In genomic region chr12:71686658-71687025, GRCh38 we compare ENCODE assay signal across 8 cellular contexts. TPM values are rescaled to one million over a fixed set of nuclear protein-coding genes. Genes with fewer than 3 reads are reported as not detected.
DNase-seq lines count a peak whose midpoint lies in the region; ATAC-seq, FAIRE-seq and TF ChIP-seq lines count a peak whose summit lies in the region.

No MANE protein-coding gene starts in this region.

- no peaks in the 10 kb centered on the region for H3K9me3 Mint-ChIP-seq in activated T-helper 17 cell treated with anti-CD3 and anti-CD28 coated beads, Interleukin-2, amount 50 U/mL, for 72 hours

- peak; percentile 20 for ATAC-seq in activated T-helper 17 cell treated with anti-CD3 and anti-CD28 coated beads, Interleukin-2, amount 50 U/mL, for 72 hours (replicated peaks)

- no peak for TF ChIP-seq CTCF in cardiac muscle cell (IDR thresholded peaks at IDR 0.05; ENCODE audit: low read depth, low read length)
- TF ChIP-seq CTCF in keratinocyte (optimal IDR thresholded peaks at IDR 0.05 in 1 of 3, IDR thresholded peaks at IDR 0.05 in 1 of 3, conservative IDR thresholded peaks at IDR 0.05 in 1 of 3; ENCODE audit: extremely low read depth in 1 of 3, insufficient read depth in 2 of 3, low read length in 3 of 3), result no peak

- peak overlapping the region; percentile 63 for H3K4me3 ChIP-seq in cardiac muscle cell
- H3K4me3 ChIP-seq in keratinocyte (ENCODE audit: control insufficient read depth in 2 of 3, extremely low read depth in 1 of 3, insufficient read depth in 2 of 3, low read depth in 1 of 3, low read length in 3 of 3), result peak overlapping the region; percentile 67 to 91 (median 80)
- H3K4me3 ChIP-seq in thymus (ENCODE audit: low read length), result peak overlapping the region; percentile 82

- peaks cover 6% of the 10 kb centered on the region for H3K4me1 Mint-ChIP-seq in activated T-helper 17 cell treated with anti-CD3 and anti-CD28 coated beads, Interleukin-2, amount 50 U/mL, for 72 hours

- H3K36me3 Mint-ChIP-seq in activated T-helper 17 cell treated with anti-CD3 and anti-CD28 coated beads, Interleukin-2, amount 50 U/mL, for 72 hours (ENCODE audit: low read depth), result no peaks in the 10 kb centered on the region

- H3K27ac ChIP-seq in cardiac muscle cell, result peak overlapping the region; percentile 94
- peak overlapping the region; percentile 90 for H3K27ac ChIP-seq in keratinocyte (ENCODE audit: control insufficient read depth, insufficient read depth, low read length)
- no peak overlapping the region for H3K27ac ChIP-seq in thymus (ENCODE audit: low read depth)

- peak overlapping the region; percentile 87 for H3K9ac ChIP-seq in keratinocyte (ENCODE audit: control insufficient read depth, extremely low read depth, insufficient read depth, low read length)

- no peaks in the 10 kb centered on the region for H3K9me1 ChIP-seq in keratinocyte (ENCODE audit: control insufficient read depth, extremely low read depth, insufficient read depth, low read length)

- intact Hi-C loops in cardiac septum (cut with DNase I), result loop anchor here (1.0 to 10.0 kb wide), 3 partner anchors 22 to 158 kb away; partner anchors contain the start of genes RAB21 and THAP2

- no peaks in the 10 kb centered on the region for H3K27me3 ChIP-seq in cardiac muscle cell
- no peaks in the 10 kb centered on the region for H3K27me3 ChIP-seq in keratinocyte (ENCODE audit: control insufficient read depth, extremely low read depth, insufficient read depth, low read length)
- no peaks in the 10 kb centered on the region for H3K27me3 ChIP-seq in thymus (ENCODE audit: control insufficient read depth, insufficient read depth)

- FAIRE-seq in keratinocyte (lab: Jason Lieb, UNC), result no peak

- dilution Hi-C loops in keratinocyte (cut with MboI; ENCODE audit: extremely low pct_ligation_motif_present, low sequenced_read_pairs), result no loop called here

- H3K4me2 ChIP-seq in keratinocyte (ENCODE audit: control insufficient read depth, extremely low read depth, insufficient read depth, low read depth, low read length), result peak overlapping the region; percentile 69

- peak overlapping the region; percentile 93 for H3K4me3 Mint-ChIP-seq in activated T-helper 17 cell treated with anti-CD3 and anti-CD28 coated beads, Interleukin-2, amount 50 U/mL, for 72 hours

- no peak for DNase-seq in cardiac muscle cell (ENCODE audit: low read depth in 1 of 2, low spot score in 1 of 2)
- no peak for DNase-seq in cardiac septum (ENCODE audit: low spot score)
- no peak for DNase-seq in keratinocyte (ENCODE audit: low read depth, low spot score)
- DNase-seq in Kasumi-1 (lab: John Stamatoyannopoulos, UW), result no peak
- DNase-seq in dermis blood vessel endothelial cell, result no peak
- DNase-seq in activated CD8-positive, alpha-beta memory T cell treated with anti-CD3 and anti-CD28 coated beads, Interleukin-2, amount 50 U/mL, for 4 hours, result no peak

- no peaks in the 10 kb centered on the region for H3K9me3 ChIP-seq in cardiac muscle cell (ENCODE audit: low read depth)
- no peaks in the 10 kb centered on the region for H3K9me3 ChIP-seq in keratinocyte (ENCODE audit: control insufficient read depth, low read depth, low read length)
- H3K9me3 ChIP-seq in thymus (ENCODE audit: control insufficient read depth), result no peaks in the 10 kb centered on the region

- peak overlapping the region; percentile 93 for H2AFZ ChIP-seq in keratinocyte (ENCODE audit: control insufficient read depth, low read length)

- H4K20me1 ChIP-seq in keratinocyte (ENCODE audit: control insufficient read depth, extremely low read depth, insufficient read depth, low read length), result no peaks in the 10 kb centered on the region

- H3K27me3 Mint-ChIP-seq in activated T-helper 17 cell treated with anti-CD3 and anti-CD28 coated beads, Interleukin-2, amount 50 U/mL, for 72 hours, result no peaks in the 10 kb centered on the region

- H3K79me2 ChIP-seq in keratinocyte (ENCODE audit: control insufficient read depth, insufficient read depth, low read length), result peaks cover 2% of the 10 kb centered on the region

- peaks cover 13% of the 10 kb centered on the region for H3K4me1 ChIP-seq in cardiac muscle cell (ENCODE audit: low read depth)
- H3K4me1 ChIP-seq in keratinocyte (ENCODE audit: control insufficient read depth, extremely low read depth, insufficient read depth, low read length), result peaks cover 32% of the 10 kb centered on the region
- H3K4me1 ChIP-seq in thymus (ENCODE audit: control insufficient read depth, insufficient read depth, low read length), result peaks cover 2% of the 10 kb centered on the region

- H3K36me3 ChIP-seq in cardiac muscle cell, result no peaks in the 10 kb centered on the region
- H3K36me3 ChIP-seq in keratinocyte (ENCODE audit: control insufficient read depth in 2 of 2, extremely low read depth in 1 of 2, insufficient read depth in 2 of 2, low read length in 2 of 2), result no peaks in the 10 kb centered on the region
- no peaks in the 10 kb centered on the region for H3K36me3 ChIP-seq in thymus (ENCODE audit: control insufficient read depth, insufficient read depth)

- H3K27ac Mint-ChIP-seq in activated T-helper 17 cell treated with anti-CD3 and anti-CD28 coated beads, Interleukin-2, amount 50 U/mL, for 72 hours, result peak overlapping the region; percentile 93

- WGBS in thymus, result 19% methylated on average over 3 of the region's 3 CpGs

RNA-seq across cellular contexts. Expression of gene TMEM19, which starts 0.8 kb away (rescaled TPM):
- 12.7 and 12.9 TPM in 2 replicates for total RNA-seq in cardiac muscle cell
- 12.1 and 19.8 TPM in 2 replicates for polyA plus RNA-seq in cardiac muscle cell
- total RNA-seq in cardiac septum, result 24.1 TPM
- 10 to 100 TPM; 16.2 to 29.7 TPM for total RNA-seq in activated T-helper 17 cell treated with anti-CD3 and anti-CD28 coated beads, Interleukin-2, amount 50 U/mL, for 72 hours
- polyA plus RNA-seq in keratinocyte, result 25.4 to 38.8 TPM (median 36.5 TPM) in 3 replicates
- polyA plus RNA-seq in keratinocyte (2011; ENCODE audit: low read depth), result 3.1 TPM
- 11.2 and 18.7 TPM in 2 replicates for polyA plus RNA-seq in keratinocyte (2011; cell fraction: cytosol; rRNA removed)
- 28.0 and 35.1 TPM in 2 replicates for polyA plus RNA-seq in keratinocyte (2011; cell fraction: nucleus; rRNA removed)
- polyA plus RNA-seq in keratinocyte (2012; ENCODE audit: low replicate concordance), result 7.9 and 15.2 TPM in 2 replicates
- 8.4 to 60.1 TPM (median 58.2 TPM) in 3 replicates for polyA minus RNA-seq in keratinocyte
- polyA minus RNA-seq in keratinocyte (2011; cell fraction: cytosol; rRNA and poly(A)+ RNA removed), result 24.4 TPM
- 39.6 and 66.4 TPM in 2 replicates for polyA minus RNA-seq in keratinocyte (2011; cell fraction: nucleus; rRNA and poly(A)+ RNA removed)
- 12.1 TPM for polyA plus RNA-seq in thymus
- 37.1 and 55.9 TPM in 2 replicates for total RNA-seq in dermis blood vessel endothelial cell

RNA-seq across cellular contexts. Expression of gene THAP2, which starts 22.5 kb away (rescaled TPM):
- total RNA-seq in cardiac muscle cell, result 6.2 and 6.3 TPM in 2 replicates
- 11.1 and 11.7 TPM in 2 replicates for polyA plus RNA-seq in cardiac muscle cell
- 7.8 TPM for total RNA-seq in cardiac septum
- 10 to 100 TPM in 1 of 2 donors, 1 to 10 TPM in 1; 8.7 to 10.9 TPM for total RNA-seq in activated T-helper 17 cell treated with anti-CD3 and anti-CD28 coated beads, Interleukin-2, amount 50 U/mL, for 72 hours
- polyA plus RNA-seq in keratinocyte, result 1.2 to 4.4 TPM (median 2.7 TPM) in 3 replicates
- polyA plus RNA-seq in keratinocyte (2011; ENCODE audit: low read depth), result 16.3 TPM
- 1.2 and 4.6 TPM in 2 replicates for polyA plus RNA-seq in keratinocyte (2011; cell fraction: cytosol; rRNA removed)
- polyA plus RNA-seq in keratinocyte (2011; cell fraction: nucleus; rRNA removed), result 6.7 and 10.0 TPM in 2 replicates
- 1.7 and 5.7 TPM in 2 replicates for polyA plus RNA-seq in keratinocyte (2012; ENCODE audit: low replicate concordance)
- polyA minus RNA-seq in keratinocyte, result 0.69 to 1.9 TPM in 2 of 3 replicates, not detected in the other
- polyA minus RNA-seq in keratinocyte (2011; cell fraction: cytosol; rRNA and poly(A)+ RNA removed), result 0.58 TPM
- 1.8 and 4.7 TPM in 2 replicates for polyA minus RNA-seq in keratinocyte (2011; cell fraction: nucleus; rRNA and poly(A)+ RNA removed)
- polyA plus RNA-seq in thymus, result 6.1 TPM
- total RNA-seq in dermis blood vessel endothelial cell, result 3.6 and 3.8 TPM in 2 replicates

RNA-seq across cellular contexts. Expression of gene ZFC3H1, which starts 23.0 kb away (rescaled TPM):
- total RNA-seq in cardiac muscle cell, result 10.0 and 25.8 TPM in 2 replicates
- 24.9 and 40.2 TPM in 2 replicates for polyA plus RNA-seq in cardiac muscle cell
- total RNA-seq in cardiac septum, result 19.9 TPM
- total RNA-seq in activated T-helper 17 cell treated with anti-CD3 and anti-CD28 coated beads, Interleukin-2, amount 50 U/mL, for 72 hours, result 100 to 1,000 TPM in 1 of 2 donors, 10 to 100 TPM in 1; 61.6 to 111 TPM
- polyA plus RNA-seq in keratinocyte, result 20.3 to 56.3 TPM (median 39.3 TPM) in 3 replicates
- polyA plus RNA-seq in keratinocyte (2011; ENCODE audit: low read depth), result 30.1 TPM
- 10.1 and 25.5 TPM in 2 replicates for polyA plus RNA-seq in keratinocyte (2011; cell fraction: cytosol; rRNA removed)
- polyA plus RNA-seq in keratinocyte (2011; cell fraction: nucleus; rRNA removed), result 131 and 172 TPM in 2 replicates
- polyA plus RNA-seq in keratinocyte (2012; ENCODE audit: low replicate concordance), result 13.5 and 26.3 TPM in 2 replicates
- polyA minus RNA-seq in keratinocyte, result 8.0 to 53.2 TPM (median 23.8 TPM) in 3 replicates
- polyA minus RNA-seq in keratinocyte (2011; cell fraction: cytosol; rRNA and poly(A)+ RNA removed), result 8.2 TPM
- 52.9 and 98.6 TPM in 2 replicates for polyA minus RNA-seq in keratinocyte (2011; cell fraction: nucleus; rRNA and poly(A)+ RNA removed)
- 41.8 TPM for polyA plus RNA-seq in thymus
- 22.8 and 32.5 TPM in 2 replicates for total RNA-seq in dermis blood vessel endothelial cell
